Comparison of ENCODE assay signal across 12 cellular contexts in genomic region chr6:137933696-137934095, GRCh38.
DNase-seq lines count a peak whose midpoint lies in the region; ATAC-seq and TF ChIP-seq lines count a peak whose summit lies in the region.
"Had no signal": no experiment of that assay in that cellular context is flagged by ENCODE, and none has a peak within 500 bp of the region (broad histone marks: within the 10 kb centered on the region; RNA-seq: fewer than 3 reads in every experiment).

No MANE protein-coding gene starts in this region.

- H3K9me3 ChIP-seq in smooth muscle cell (replicated peaks; ENCODE audit: low read depth) (no peaks in the 10 kb centered on the region), BE2C (no peaks in the 10 kb centered on the region)

- no peak for TF ChIP-seq CTCF in HFF-Myc (IDR thresholded peaks at IDR 0.05; ENCODE audit: low read depth, low read length, missing control alignments)
- no peak for TF ChIP-seq CTCF in smooth muscle cell (IDR thresholded peaks at IDR 0.05; ENCODE audit: borderline replicate concordance, insufficient read depth, poor library complexity, severe bottlenecking)
- TF ChIP-seq CTCF in BE2C (IDR thresholded peaks at IDR 0.05; ENCODE audit: low read depth, low read length) = no peak

- H3K79me2 ChIP-seq in smooth muscle cell (ENCODE audit: low read depth) = no peaks in the 10 kb centered on the region

- no peak overlapping the region for H3K4me2 ChIP-seq in smooth muscle cell

- H3F3A ChIP-seq in smooth muscle cell (ENCODE audit: low read depth) = no peaks in the 10 kb centered on the region

- no peak overlapping the region for H3K9ac ChIP-seq in smooth muscle cell (ENCODE audit: low read depth)

- H2AFZ ChIP-seq in smooth muscle cell (ENCODE audit: low read depth) = no peak overlapping the region

- H4K20me1 ChIP-seq in smooth muscle cell (ENCODE audit: low read depth) = no peaks in the 10 kb centered on the region

- ATAC-seq in Right ventricle myocardium superior (ENCODE audit: poor library complexity) = peak; percentile 96
- ATAC-seq in HG02840 (IDR thresholded peaks at IDR 0.05; ENCODE audit: low FRiP score, unreplicated experiment) = no peak
- no peak for ATAC-seq in HG03108 (IDR thresholded peaks at IDR 0.05; ENCODE audit: unreplicated experiment)

- H3K36me3 ChIP-seq in smooth muscle cell (ENCODE audit: low read depth) = no peaks in the 10 kb centered on the region
- no peaks in the 10 kb centered on the region for H3K36me3 ChIP-seq in BE2C
- H3K36me3 ChIP-seq: suprapubic skin had no signal

- H3K4me3 ChIP-seq in HFF-Myc (replicated peaks; ENCODE audit: low read depth, low read length) (no peak overlapping the region), smooth muscle cell (no peak overlapping the region), BE2C (ENCODE audit: low read depth, low read length) (no peak overlapping the region)
- H3K4me3 ChIP-seq: suprapubic skin had no signal

- H3K27ac ChIP-seq in smooth muscle cell (ENCODE audit: low read depth) = peak overlapping the region; percentile 42

- peak; percentile 11 for DNase-seq in HFF-Myc (ENCODE audit: extremely low read depth, low read depth)
- DNase-seq in amniotic epithelial cell (ENCODE audit: low read depth) = peak; percentile 27
- DNase-seq in Right ventricle myocardium superior = peak; percentile 53
- DNase-seq in smooth muscle cell (lab: John Stamatoyannopoulos, UW; ENCODE audit: unreplicated experiment) = no peak
- DNase-seq in BE2C = no peak
- DNase-seq in inferior parietal cortex (ENCODE audit: extremely low spot score) = no peak
- DNase-seq: DND-41; effector CD8-positive, alpha-beta T cell; NCI-H526 treated with DMSO at 0.1 percent for 48 hours had no signal

- no peaks in the 10 kb centered on the region for H3K4me1 ChIP-seq in smooth muscle cell (ENCODE audit: low read depth)
- H3K4me1 ChIP-seq in BE2C = no peaks in the 10 kb centered on the region

- H3K27me3 ChIP-seq in smooth muscle cell (ENCODE audit: low read depth) (no peaks in the 10 kb centered on the region), BE2C (no peaks in the 10 kb centered on the region)
- H3K27me3 ChIP-seq: suprapubic skin had no signal

- intact Hi-C loops in Right ventricle myocardium superior (cut with DNase I) = no loop called here

- 72% methylated on average over 3 of the region's 3 CpGs for WGBS in smooth muscle cell (ENCODE audit: low lambda C conversion rate)

Comparison
In these comparisons a context has a peak if more than half of its experiments do, and no peak if none do; other contexts are left out.
1. DNase-seq: peak in HFF-Myc (single experiment), amniotic epithelial cell (single experiment) and Right ventricle myocardium superior (single experiment); none in smooth muscle cell (single experiment), BE2C (single experiment) and inferior parietal cortex (single experiment).